Comparison of ENCODE assay signal across 30 cellular contexts in the genomic region with DNA sequence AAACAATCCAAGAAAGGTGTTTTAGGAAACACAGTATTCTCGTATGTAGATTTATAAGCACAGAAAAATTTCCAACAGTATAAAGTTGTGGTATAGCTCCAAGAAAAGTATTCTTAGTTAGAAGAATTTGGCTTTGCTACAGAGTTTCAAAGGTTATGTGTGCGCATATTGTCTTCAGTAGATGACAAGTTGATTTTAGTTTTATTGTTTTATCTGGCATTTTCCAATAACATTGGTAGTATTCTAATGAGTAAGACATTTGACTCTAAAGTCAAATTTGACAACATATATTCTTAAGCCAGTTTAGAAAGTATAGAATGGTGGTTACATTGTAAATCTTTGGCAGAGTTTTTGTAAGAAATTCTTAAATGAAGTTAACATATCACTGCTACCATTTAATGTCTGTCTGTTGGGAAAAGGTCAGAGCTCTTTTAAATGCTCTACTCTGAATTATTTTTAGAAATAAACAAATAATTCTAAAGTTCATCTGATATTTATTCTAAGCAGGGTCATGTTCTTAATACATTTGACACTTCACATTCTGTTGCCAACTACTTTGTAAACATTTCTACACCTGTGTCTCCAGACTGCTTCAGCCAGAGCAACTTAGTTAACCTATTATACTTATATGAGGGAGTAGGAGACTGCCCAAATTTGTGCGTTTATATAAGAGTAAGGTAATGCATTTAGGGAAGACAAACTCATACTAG. TPM values are rescaled to one million over a fixed set of nuclear protein-coding genes. Genes with fewer than 3 reads are reported as not detected.
DNase-seq lines count a peak whose midpoint lies in the region; ATAC-seq, FAIRE-seq and TF ChIP-seq lines count a peak whose summit lies in the region.
"Had no signal": no experiment of that assay in that cellular context is flagged by ENCODE, and none has a peak within 500 bp of the region (broad histone marks: within the 10 kb centered on the region; RNA-seq: fewer than 3 reads in every experiment).

No MANE protein-coding gene starts in this region.

- DNase-seq in A549 (ENCODE audit: low read depth in 1 of 2, low spot score in 1 of 2) (no peak), WTC11 (ENCODE audit: low spot score) (no peak), right atrium auricular region (ENCODE audit: low spot score) (no peak), progenitor cell of endocrine pancreas (ENCODE audit: low spot score, unreplicated experiment) (no peak), NCI-H524 (lab: John Stamatoyannopoulos, UW) (no peak), LoVo (ENCODE audit: low spot score) (no peak), breast epithelium (ENCODE audit: low spot score in 2 of 2) (no peak)
- DNase-seq in effector CD4-positive, alpha-beta T cell = no peak
- DNase-seq: activated CD4-positive, alpha-beta T cell treated with anti-CD3 and anti-CD28 coated beads for 1 hour; activated CD8-positive, alpha-beta T cell treated with anti-CD3 and anti-CD28 coated beads for 36 hours; central memory CD4-positive, alpha-beta T cell; COR-L47; DMS53; MG63; NCI-H1417; NCI-H2029 treated with DMSO at 0.1 percent for 48 hours; NCI-H2227 treated with DMSO at 0.1 percent for 48 hours; NCI-H69; Peyer's patch; stimulated activated naive CD8-positive, alpha-beta T cell treated with anti-CD3 and anti-CD28 coated beads, Interleukin-15, amount 100 ng/mL, for 72 hours; tibial artery had no signal

- H3K4me3 ChIP-seq in A549 (no peak overlapping the region), right atrium auricular region (no peak overlapping the region), breast epithelium (no peak overlapping the region)
- H3K4me3 ChIP-seq: MG63, Peyer's patch, skin epidermis, tibial artery had no signal

- no peak for TF ChIP-seq CTCF in A549 (IDR thresholded peaks at IDR 0.05)
- no peak for TF ChIP-seq CTCF in WTC11 (IDR thresholded peaks at IDR 0.05)
- TF ChIP-seq CTCF in right atrium auricular region (IDR thresholded peaks at IDR 0.05) = no peak
- no peak for TF ChIP-seq CTCF in progenitor cell of endocrine pancreas (IDR thresholded peaks at IDR 0.05; ENCODE audit: unreplicated experiment)
- no peak for TF ChIP-seq CTCF in breast epithelium (IDR thresholded peaks at IDR 0.05)

- CTCF ChIA-PET in A549 (lab: Yijun Ruan, JAX) (interaction anchor here (0.7 kb wide), 1 partner anchor 9 kb away, joined by 3 read pairs; no protein-coding TSS in a partner anchor), WTC11 (lab: Charles Lee) (no interaction called here)

- H3K4me3 Mint-ChIP-seq in WTC11 (no peak overlapping the region), progenitor cell of endocrine pancreas (ENCODE audit: low read depth) (no peak overlapping the region)
- H3K4me3 Mint-ChIP-seq: activated CD8-positive, alpha-beta T cell treated with anti-CD3 and anti-CD28 coated beads for 36 hours; activated T-helper 17 cell treated with anti-CD3 and anti-CD28 coated beads, Interleukin-2, amount 50 U/mL, for 72 hours; dendritic cell treated with granulocyte-macrophage colony-stimulating factor and Interleukin-4, amounts not matched to agents 40 ng/mL and 50 ng/mL, for 4 days; memory B cell; stimulated activated naive CD8-positive, alpha-beta T cell treated with anti-CD3 and anti-CD28 coated beads, Interleukin-15, amount 100 ng/mL, for 72 hours had no signal

- H3K4me2 ChIP-seq in A549 = 0 out of 3 replicates have a peak overlapping the region, but pooled peaks have one; percentile 19

- TF ChIP-seq EP300 in A549 (IDR thresholded peaks at IDR 0.05) = no peak

- no peaks in the 10 kb centered on the region for H3K27me3 ChIP-seq in right atrium auricular region
- H3K27me3 ChIP-seq in breast epithelium = no peaks in the 10 kb centered on the region
- H3K27me3 ChIP-seq: MG63, Peyer's patch, tibial artery had no signal

- TF ChIP-seq POLR2A in A549 (IDR thresholded peaks at IDR 0.05; ENCODE audit: low read length) (no peak), breast epithelium (IDR thresholded peaks at IDR 0.05) (no peak)

- H3K36me3 ChIP-seq in right atrium auricular region (no peaks in the 10 kb centered on the region), breast epithelium (no peaks in the 10 kb centered on the region)
- H3K36me3 ChIP-seq: MG63, Peyer's patch had no signal

- H3K27ac Mint-ChIP-seq in WTC11 = peak overlapping the region; percentile 20; the same call in 1 of the 2 replicates
- H3K27ac Mint-ChIP-seq in progenitor cell of endocrine pancreas = peak overlapping the region; percentile 89
- H3K27ac Mint-ChIP-seq: activated CD8-positive, alpha-beta T cell treated with anti-CD3 and anti-CD28 coated beads for 36 hours; activated naive CD4-positive, alpha-beta T cell treated with anti-CD3 and anti-CD28 coated beads, Interleukin-2, amount 50 U/mL, for 72 hours; activated T-helper 17 cell treated with anti-CD3 and anti-CD28 coated beads, Interleukin-2, amount 50 U/mL, for 72 hours; dendritic cell treated with granulocyte-macrophage colony-stimulating factor and Interleukin-4, amounts not matched to agents 40 ng/mL and 50 ng/mL, for 4 days; memory B cell had no signal

- 91% methylated on average over 3 of the region's 3 CpGs for WGBS in A549 (ENCODE audit: missing lambda C conversion rate)

- H3K9me3 Mint-ChIP-seq in WTC11 (peaks cover 5% of the 10 kb centered on the region), progenitor cell of endocrine pancreas (ENCODE audit: low read depth) (no peaks in the 10 kb centered on the region)
- H3K9me3 Mint-ChIP-seq: activated CD8-positive, alpha-beta T cell treated with anti-CD3 and anti-CD28 coated beads for 36 hours; activated naive CD4-positive, alpha-beta T cell treated with anti-CD3 and anti-CD28 coated beads, Interleukin-2, amount 50 U/mL, for 72 hours; activated T-helper 17 cell treated with anti-CD3 and anti-CD28 coated beads, Interleukin-2, amount 50 U/mL, for 72 hours; dendritic cell treated with granulocyte-macrophage colony-stimulating factor and Interleukin-4, amounts not matched to agents 40 ng/mL and 50 ng/mL, for 4 days; memory B cell; stimulated activated naive CD8-positive, alpha-beta T cell treated with anti-CD3 and anti-CD28 coated beads, Interleukin-15, amount 100 ng/mL, for 72 hours had no signal

- intact Hi-C loops in breast epithelium (cut with DNase I; ENCODE audit: low total_unique reads) = no loop called here

- peaks cover 4% of the 10 kb centered on the region; the same call in 1 of the 3 replicates for H3K4me1 ChIP-seq in A549
- peaks cover 0 to 15% of the 10 kb centered on the region in 2 donors for H3K4me1 ChIP-seq in right atrium auricular region
- H3K4me1 ChIP-seq in breast epithelium = no peaks in the 10 kb centered on the region

- H3K9me3 ChIP-seq in A549 (no peaks in the 10 kb centered on the region), right atrium auricular region (no peaks in the 10 kb centered on the region), breast epithelium (no peaks in the 10 kb centered on the region)
- H3K9me3 ChIP-seq: MG63, Peyer's patch, tibial artery had no signal

- H3K27ac ChIP-seq in A549 = no peak overlapping the region
- H3K27ac ChIP-seq in right atrium auricular region = peak overlapping the region; percentile 76 to 86
- H3K27ac ChIP-seq in breast epithelium = no peak overlapping the region
- H3K27ac ChIP-seq: Peyer's patch, tibial artery had no signal

- FAIRE-seq in A549 (lab: Jason Lieb, UNC) = no peak
- FAIRE-seq: endometrium, G401.6, H1, keratinocyte had no signal

- ATAC-seq in A549 = no peak
- no peak for ATAC-seq in WTC11
- ATAC-seq: activated CD8-positive, alpha-beta T cell treated with anti-CD3 and anti-CD28 coated beads for 36 hours; activated naive CD4-positive, alpha-beta T cell treated with anti-CD3 and anti-CD28 coated beads, Interleukin-2, amount 50 U/mL, for 72 hours; activated T-helper 17 cell treated with anti-CD3 and anti-CD28 coated beads, Interleukin-2, amount 50 U/mL, for 72 hours; stimulated activated naive CD8-positive, alpha-beta T cell treated with anti-CD3 and anti-CD28 coated beads, Interleukin-15, amount 100 ng/mL, for 72 hours had no signal

- H3K27me3 Mint-ChIP-seq in WTC11 (ENCODE audit: low read depth) = no peaks in the 10 kb centered on the region
- H3K27me3 Mint-ChIP-seq in progenitor cell of endocrine pancreas = no peaks in the 10 kb centered on the region
- H3K27me3 Mint-ChIP-seq: activated CD8-positive, alpha-beta T cell treated with anti-CD3 and anti-CD28 coated beads for 36 hours; activated T-helper 17 cell treated with anti-CD3 and anti-CD28 coated beads, Interleukin-2, amount 50 U/mL, for 72 hours; dendritic cell treated with granulocyte-macrophage colony-stimulating factor and Interleukin-4, amounts not matched to agents 40 ng/mL and 50 ng/mL, for 4 days; memory B cell; stimulated activated naive CD8-positive, alpha-beta T cell treated with anti-CD3 and anti-CD28 coated beads, Interleukin-15, amount 100 ng/mL, for 72 hours had no signal

- peaks cover 6% of the 10 kb centered on the region; the same call in 1 of the 2 replicates for H3K36me3 Mint-ChIP-seq in WTC11
- H3K36me3 Mint-ChIP-seq in progenitor cell of endocrine pancreas (ENCODE audit: insufficient read depth) = peaks cover 6% of the 10 kb centered on the region

- TF ChIP-seq RAD21 in A549 (conservative IDR thresholded peaks at IDR 0.05 in 1 of 2, IDR thresholded peaks at IDR 0.05 in 1 of 2) = no peak

- POLR2A ChIA-PET in A549 (lab: Yijun Ruan, JAX) (no interaction called here), WTC11 (lab: Charles Lee) (no interaction called here)

- H3K4me1 Mint-ChIP-seq in WTC11 = no peaks in the 10 kb centered on the region
- peaks cover 34% of the 10 kb centered on the region for H3K4me1 Mint-ChIP-seq in progenitor cell of endocrine pancreas (ENCODE audit: low read depth)

TF ChIP-seq in A549, 52 proteins besides CTCF, POLR2A, EP300 and RAD21 (continues in another document):
- TF ChIP-seq HOXA7 (CRISPR knock-in tag; IDR thresholded peaks at IDR 0.05) = no peak

RNA-seq across cellular contexts. Expression of gene CLCN3, which starts 30.0 kb away (rescaled TPM):
- polyA plus RNA-seq in A549 (2011; rRNA removed) = 41.1 and 53.6 TPM in 2 replicates
- polyA plus RNA-seq in A549 (2012; cell fraction: cytosol; rRNA removed) = 3.9 and 5.1 TPM in 2 replicates
- 2.7 and 3.4 TPM in 2 replicates for polyA plus RNA-seq in A549 (2012; cell fraction: nucleus; rRNA removed)
- polyA plus RNA-seq in A549 (2017; fragmentation: RNase III; extraction: RNeasy Plus Mini Kit Qiagen cat#74134 plus additional on column Dnase treatment) = 18.1 to 20.2 TPM (median 18.8 TPM) in 3 replicates
- polyA minus RNA-seq in A549 (2011; rRNA and poly(A)+ RNA removed) = 36.9 and 38.9 TPM in 2 replicates
- 29.1 to 30.3 TPM (median 30.0 TPM) in 3 replicates for total RNA-seq in WTC11 (2021)
- total RNA-seq in right atrium auricular region = 10 to 100 TPM; 32.9 to 58.4 TPM
- total RNA-seq in progenitor cell of endocrine pancreas = 106 and 117 TPM in 2 replicates
- 10 to 100 TPM; 26.4 to 65.7 (median 32.8) TPM for total RNA-seq in breast epithelium

RNA-seq across cellular contexts. Expression of gene NEK1, which starts 38.0 kb away (rescaled TPM):
- polyA plus RNA-seq in A549 (2011; rRNA removed) (4.0 and 5.8 TPM in 2 replicates), A549 (2017; fragmentation: RNase III; extraction: RNeasy Plus Mini Kit Qiagen cat#74134 plus additional on column Dnase treatment) (3.2 to 3.6 TPM (median 3.2 TPM) in 3 replicates)
- 0.69 and 0.73 TPM in 2 replicates for polyA plus RNA-seq in A549 (2012; cell fraction: cytosol; rRNA removed)
- 1.1 and 1.4 TPM in 2 replicates for polyA plus RNA-seq in A549 (2012; cell fraction: nucleus; rRNA removed)
- polyA minus RNA-seq in A549 (2011; rRNA and poly(A)+ RNA removed) = 4.7 and 6.4 TPM in 2 replicates
- total RNA-seq in WTC11 (2021) (10.3 to 12.8 TPM (median 12.7 TPM) in 3 replicates), right atrium auricular region (1 to 10 TPM; 7.2 to 9.3 TPM), progenitor cell of endocrine pancreas (14.1 and 15.0 TPM in 2 replicates), breast epithelium (10 to 100 TPM; 14.4 to 18.1 (median 14.7) TPM)

Comparison
In these comparisons a context has a peak if more than half of its experiments do, and no peak if none do; other contexts are left out.
1. H3K27ac ChIP-seq: peak in right atrium auricular region (2 of 2); none in A549 (0 of 2) and breast epithelium (0 of 2).